ENCODE assay signal across 30 cellular contexts in the genomic region with DNA sequence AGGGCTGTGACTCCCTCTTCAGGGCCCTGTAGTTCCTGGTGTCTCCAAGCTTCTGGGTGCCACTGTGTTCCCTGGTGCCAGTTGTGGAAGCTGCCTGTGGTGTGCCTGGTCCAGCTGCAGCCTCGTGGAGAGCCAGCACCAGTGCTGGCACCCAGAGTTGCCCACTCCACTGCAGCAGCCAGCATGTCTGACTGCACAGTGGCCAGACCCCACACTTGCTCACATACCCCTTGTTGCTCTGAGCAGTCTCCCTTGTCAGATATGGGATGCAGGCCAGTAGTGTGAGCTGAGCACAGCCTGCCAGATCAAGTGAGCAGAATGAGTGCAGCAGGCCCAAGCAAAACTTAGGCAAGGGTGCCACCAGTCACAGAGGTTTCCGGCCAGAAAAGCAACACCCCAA.
DNase-seq lines count a peak whose midpoint lies in the region; ATAC-seq and FAIRE-seq lines count a peak whose summit lies in the region.
"Had no signal": no experiment of that assay in that cellular context is flagged by ENCODE, and none has a peak within 500 bp of the region (broad histone marks: within the 10 kb centered on the region; RNA-seq: fewer than 3 reads in every experiment).

No MANE protein-coding gene starts in this region.

- no peak overlapping the region for H2BK120ac ChIP-seq in neuronal stem cell (ENCODE audit: low read depth, low read length)

- H4K91ac ChIP-seq in neuronal stem cell (ENCODE audit: low read depth, low read length, poor library complexity) = no peak overlapping the region

- no peak overlapping the region for H3K4me2 ChIP-seq in neuronal stem cell (ENCODE audit: insufficient read depth, low read length, poor library complexity, severe bottlenecking)
- H3K4me2 ChIP-seq: A549; BLaER1; BLaER1 treated with 17β-estradiol and CSF1 and Interleukin-3, amounts not matched to agents 10 nM and 100 nM had no signal

- H4K8ac ChIP-seq in neuronal stem cell (ENCODE audit: low read depth, low read length) = no peak overlapping the region

- H2BK15ac ChIP-seq in neuronal stem cell (ENCODE audit: low read length) = no peak overlapping the region

- peak overlapping the region; percentile 8 for H3K14ac ChIP-seq in neuronal stem cell (ENCODE audit: low read length)

- no peak overlapping the region for H2AK5ac ChIP-seq in neuronal stem cell (ENCODE audit: low read depth, low read length)

- no peak overlapping the region for H3K4me3 ChIP-seq in neuronal stem cell (ENCODE audit: low read length in 2 of 2)
- H3K4me3 ChIP-seq: A549; BLaER1; BLaER1 treated with 17β-estradiol and CSF1 and Interleukin-3, amounts not matched to agents 10 nM and 100 nM had no signal

- no peak overlapping the region for H3K23ac ChIP-seq in neuronal stem cell (ENCODE audit: low read depth, low read length, poor library complexity)

- H3K9me3 ChIP-seq in neuronal stem cell (replicated peaks in 1 of 2; ENCODE audit: control insufficient read depth in 2 of 2, insufficient read depth in 1 of 2, low read depth in 1 of 2, low read length in 2 of 2) = no peaks in the 10 kb centered on the region
- H3K9me3 ChIP-seq: A549, BE2C, BLaER1, Caco-2 had no signal

- H3K27me3 ChIP-seq in neuronal stem cell (ENCODE audit: control insufficient read depth in 3 of 3, insufficient read depth in 3 of 3, low read depth in 1 of 3, low read length in 3 of 3) = no peaks in the 10 kb centered on the region
- H3K27me3 ChIP-seq: BE2C; BLaER1; BLaER1 treated with 17β-estradiol and CSF1 and Interleukin-3, amounts not matched to agents 10 nM and 100 nM had no signal

- FAIRE-seq in GM19239 (lab: Jason Lieb, UNC) = peak; percentile 40
- FAIRE-seq: A204.1, A549, D721Med had no signal

- WGBS in neuronal stem cell (ENCODE audit: extremely low coverage in 2 of 2, insufficient read length in 2 of 2, insufficient replicate concordance in 1 of 2), 2 donors = no CpG with 5 or more reads among the region's 2 CpGs

- no peak overlapping the region for H2AFZ ChIP-seq in neuronal stem cell (ENCODE audit: low read length)

- H2BK5ac ChIP-seq in neuronal stem cell (ENCODE audit: low read length) = no peak overlapping the region

- H3K79me1 ChIP-seq in neuronal stem cell (ENCODE audit: low read depth, low read length) = no peaks in the 10 kb centered on the region

- DNase-seq in GM19239 (ENCODE audit: insufficient read length, low spot score) (no peak), neuronal stem cell (ENCODE audit: low spot score) (no peak), 8988T (no peak)
- DNase-seq: ACHN; AML-193; BE2C; C1 segment of cervical spinal cord; Caco-2; Calu3; CD4-positive, alpha-beta memory T cell; CD4-positive, alpha-beta T cell; CD4-positive, CD25-positive, alpha-beta regulatory T cell; CD8-positive, alpha-beta memory T cell; CD8-positive, alpha-beta T cell; COR-L47; DMS 273 treated with DMSO at 0.1 percent for 48 hours; DMS153; DMS53; DMS79; DMS79 treated with DMSO at 0.1 percent for 48 hours; DND-41; EL had no signal

- H3K4me1 ChIP-seq in neuronal stem cell (ENCODE audit: control insufficient read depth in 2 of 2, insufficient read depth in 1 of 2, low read depth in 1 of 2, low read length in 2 of 2) = no peaks in the 10 kb centered on the region
- H3K4me1 ChIP-seq: A549; BE2C; BLaER1; BLaER1 treated with 17β-estradiol and CSF1 and Interleukin-3, amounts not matched to agents 10 nM and 100 nM; Caco-2 had no signal

- no peaks in the 10 kb centered on the region for H3K36me3 ChIP-seq in neuronal stem cell (replicated peaks in 1 of 2; ENCODE audit: control insufficient read depth in 2 of 2, insufficient read depth in 2 of 2, low read length in 2 of 2)
- H3K36me3 ChIP-seq: BE2C; BLaER1; BLaER1 treated with 17β-estradiol and CSF1 and Interleukin-3, amounts not matched to agents 10 nM and 100 nM had no signal

- no peak overlapping the region for H3K18ac ChIP-seq in neuronal stem cell (ENCODE audit: low read length)

- no peak overlapping the region for H3K9ac ChIP-seq in neuronal stem cell (ENCODE audit: low read depth, low read length, poor library complexity)
- H3K9ac ChIP-seq: BLaER1; BLaER1 treated with 17β-estradiol and CSF1 and Interleukin-3, amounts not matched to agents 10 nM and 100 nM had no signal

- ATAC-seq in GM21526 (IDR thresholded peaks at IDR 0.05; ENCODE audit: low FRiP score, unreplicated experiment) = no peak
- ATAC-seq: A549; CD8-positive, alpha-beta T cell had no signal

- no peak overlapping the region for H3K27ac ChIP-seq in neuronal stem cell (replicated peaks; ENCODE audit: low read length)
- H3K27ac ChIP-seq: 22Rv1; A549; BLaER1; BLaER1 treated with 17β-estradiol and CSF1 and Interleukin-3, amounts not matched to agents 10 nM and 100 nM; C4-2B had no signal

- H3K4ac ChIP-seq in neuronal stem cell (ENCODE audit: low read length) = no peak overlapping the region

- no peak overlapping the region for H2BK12ac ChIP-seq in neuronal stem cell (ENCODE audit: low read length)
